Comparison of ENCODE assay signal across 16 cellular contexts in the genomic region with DNA sequence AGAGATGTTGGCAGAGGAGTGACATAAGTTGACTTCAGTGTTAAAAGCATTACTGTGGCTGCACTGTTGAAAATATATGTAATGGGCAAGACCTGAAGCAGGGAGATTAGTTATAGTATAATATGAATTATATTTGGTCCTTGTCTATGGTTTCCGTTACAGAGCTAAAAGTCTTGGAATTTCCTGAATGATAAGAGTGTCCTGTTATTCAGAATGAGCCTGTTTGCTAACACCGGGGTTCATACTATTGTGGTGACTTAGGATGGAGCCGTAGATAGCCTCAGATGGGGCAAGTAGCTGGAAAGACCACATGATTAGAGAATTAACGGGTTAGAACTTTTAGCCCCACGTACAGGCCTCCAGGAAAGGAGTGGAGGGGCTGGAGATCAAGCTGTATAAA. TPM values are rescaled to one million over a fixed set of nuclear protein-coding genes. Genes with fewer than 3 reads are reported as not detected.
DNase-seq lines count a peak whose midpoint lies in the region; ATAC-seq and TF ChIP-seq lines count a peak whose summit lies in the region.
"Had no signal": no experiment of that assay in that cellular context is flagged by ENCODE, and none has a peak within 500 bp of the region (broad histone marks: within the 10 kb centered on the region; RNA-seq: fewer than 3 reads in every experiment).

No MANE protein-coding gene starts in this region.

- H3K36me3 Mint-ChIP-seq in activated CD4-positive, alpha-beta T cell treated with anti-CD3 and anti-CD28 coated beads, Interleukin-2, amount 10 ng/mL, durations not matched to agents 24 days and 14 days (ENCODE audit: low read depth): peaks cover 40% of the 10 kb centered on the region
- H3K36me3 Mint-ChIP-seq in naive thymus-derived CD4-positive, alpha-beta T cell: peaks cover 18 to 39% (median 25%) of the 10 kb centered on the region in 5 donors

- H3K27me3 Mint-ChIP-seq in activated CD4-positive, alpha-beta T cell treated with anti-CD3 and anti-CD28 coated beads, Interleukin-2, amount 10 ng/mL, durations not matched to agents 24 days and 14 days: no peaks in the 10 kb centered on the region
- no peaks in the 10 kb centered on the region for H3K27me3 Mint-ChIP-seq in naive thymus-derived CD4-positive, alpha-beta T cell

- peaks cover 55% of the 10 kb centered on the region for H3K4me1 ChIP-seq in Loucy (ENCODE audit: insufficient read depth, low read length, poor library complexity, severe bottlenecking)
- H3K4me1 ChIP-seq in naive thymus-derived CD4-positive, alpha-beta T cell (ENCODE audit: control insufficient read depth in 2 of 2, insufficient read depth in 2 of 2, low read length in 2 of 2): peaks cover 15 to 21% of the 10 kb centered on the region in 2 donors

- no peaks in the 10 kb centered on the region for H3K27me3 ChIP-seq in Loucy (ENCODE audit: insufficient read depth, low read length, poor library complexity, severe bottlenecking)
- no peaks in the 10 kb centered on the region for H3K27me3 ChIP-seq in naive thymus-derived CD4-positive, alpha-beta T cell (ENCODE audit: control insufficient read depth in 2 of 2, insufficient read depth in 2 of 2, low read length in 2 of 2)
- H3K27me3 ChIP-seq: BLaER1, MG63 had no signal

- peaks cover 71% of the 10 kb centered on the region for H4K20me1 ChIP-seq in Loucy (ENCODE audit: insufficient read depth, low read length, poor library complexity, severe bottlenecking)

- DNase-seq in activated CD4-positive, alpha-beta T cell treated with anti-CD3 and anti-CD28 coated beads, Interleukin-2, amount 10 ng/mL, durations not matched to agents 24 days and 14 days: no peak
- no peak for DNase-seq in activated CD4-positive, alpha-beta T cell treated with anti-CD3 and anti-CD28 coated beads for 1 hour
- DNase-seq in cardiac fibroblast (ENCODE audit: low read depth in 2 of 2) (peak; percentile 32 to 70), cerebellum (ENCODE audit: low spot score) (no peak), DMS53 treated with DMSO at 0.1 percent for 48 hours (lab: John Stamatoyannopoulos, UW; ENCODE audit: unreplicated experiment) (no peak)
- DNase-seq in naive thymus-derived CD4-positive, alpha-beta T cell: no peak
- DNase-seq: KG1, MG63, NCI-H1092 treated with DMSO at 0.1 percent for 48 hours, NCI-H1694 treated with DMSO at 0.1 percent for 48 hours, NCI-H446, PC-3 had no signal

- TF ChIP-seq CTCF in Loucy (conservative IDR thresholded peaks at IDR 0.05; ENCODE audit: low read length) (no peak), cardiac fibroblast (IDR thresholded peaks at IDR 0.05; ENCODE audit: low read depth, low read length) (no peak)

- H3K9ac ChIP-seq in Loucy (ENCODE audit: low read depth, low read length, poor library complexity, severe bottlenecking): peak overlapping the region; percentile 91
- H3K9ac ChIP-seq: BLaER1 had no signal

- POLR2A ChIA-PET in naive thymus-derived CD4-positive, alpha-beta T cell (lab: Charles Lee): interaction anchor here (1.1 kb wide), 1 partner anchor 110 kb away, joined by 3 read pairs; no protein-coding TSS in a partner anchor

- H3K4me3 ChIP-seq in Loucy (ENCODE audit: low read length, poor library complexity, severe bottlenecking): peak overlapping the region; percentile 94
- no peak overlapping the region for H3K4me3 ChIP-seq in cardiac fibroblast (replicated peaks in 1 of 2; ENCODE audit: low read depth in 2 of 2, low read length in 2 of 2)
- no peak overlapping the region for H3K4me3 ChIP-seq in naive thymus-derived CD4-positive, alpha-beta T cell (ENCODE audit: low read length)
- H3K4me3 ChIP-seq: BLaER1, MG63 had no signal

- no peaks in the 10 kb centered on the region for H3K9me3 ChIP-seq in Loucy (ENCODE audit: insufficient read depth, low read depth, low read length)
- no peaks in the 10 kb centered on the region for H3K9me3 ChIP-seq in naive thymus-derived CD4-positive, alpha-beta T cell (ENCODE audit: control insufficient read depth in 2 of 3, low read length in 3 of 3)
- H3K9me3 ChIP-seq: BLaER1, MG63 had no signal

- ATAC-seq in naive thymus-derived CD4-positive, alpha-beta T cell: no peak
- ATAC-seq in GM21381 (IDR thresholded peaks at IDR 0.05; ENCODE audit: unreplicated experiment): no peak
- ATAC-seq: PC-3 had no signal

- peak overlapping the region; percentile 98 for H3K4me2 ChIP-seq in Loucy (ENCODE audit: low read depth, low read length, poor library complexity, severe bottlenecking)
- H3K4me2 ChIP-seq: BLaER1 had no signal

- H3K9me3 Mint-ChIP-seq in activated CD4-positive, alpha-beta T cell treated with anti-CD3 and anti-CD28 coated beads, Interleukin-2, amount 10 ng/mL, durations not matched to agents 24 days and 14 days: no peaks in the 10 kb centered on the region
- no peaks in the 10 kb centered on the region for H3K9me3 Mint-ChIP-seq in naive thymus-derived CD4-positive, alpha-beta T cell

- H3K36me3 ChIP-seq in Loucy (ENCODE audit: insufficient read depth, low read length): peaks cover 17% of the 10 kb centered on the region
- H3K36me3 ChIP-seq in naive thymus-derived CD4-positive, alpha-beta T cell (ENCODE audit: control insufficient read depth in 2 of 3, insufficient read depth in 3 of 3, low read length in 3 of 3): peaks cover 7 to 18% (median 8%) of the 10 kb centered on the region in 3 experiments

- no peaks in the 10 kb centered on the region for H3K9me2 ChIP-seq in Loucy (replicated peaks; ENCODE audit: low read depth, low read length)

- peaks cover 40% of the 10 kb centered on the region for H3K4me1 Mint-ChIP-seq in activated CD4-positive, alpha-beta T cell treated with anti-CD3 and anti-CD28 coated beads, Interleukin-2, amount 10 ng/mL, durations not matched to agents 24 days and 14 days
- H3K4me1 Mint-ChIP-seq in naive thymus-derived CD4-positive, alpha-beta T cell: peaks cover 35 to 60% (median 45%) of the 10 kb centered on the region in 7 donors

- H3K27ac ChIP-seq in naive thymus-derived CD4-positive, alpha-beta T cell (ENCODE audit: low read depth, low read length): no peak overlapping the region
- H3K27ac ChIP-seq: 22Rv1, BLaER1 had no signal

- no peak overlapping the region for H3K4me3 Mint-ChIP-seq in activated CD4-positive, alpha-beta T cell treated with anti-CD3 and anti-CD28 coated beads, Interleukin-2, amount 10 ng/mL, durations not matched to agents 24 days and 14 days
- peak overlapping the region in 1 of 10 donors; percentile 1 for H3K4me3 Mint-ChIP-seq in naive thymus-derived CD4-positive, alpha-beta T cell

- intact Hi-C loops in activated CD4-positive, alpha-beta T cell treated with anti-CD3 and anti-CD28 coated beads, Interleukin-2, amount 10 ng/mL, durations not matched to agents 24 days and 14 days (cut with micrococcal nuclease): no loop called here
- intact Hi-C loops in naive thymus-derived CD4-positive, alpha-beta T cell (cut with micrococcal nuclease): no loop called here

- peak overlapping the region; percentile 12 for H3K27ac Mint-ChIP-seq in activated CD4-positive, alpha-beta T cell treated with anti-CD3 and anti-CD28 coated beads, Interleukin-2, amount 10 ng/mL, durations not matched to agents 24 days and 14 days
- peak overlapping the region in 6 of 9 donors; percentile 20 to 41 (median 22) for H3K27ac Mint-ChIP-seq in naive thymus-derived CD4-positive, alpha-beta T cell

- H2AFZ ChIP-seq in Loucy (ENCODE audit: low read length): no peak overlapping the region

- H3F3A ChIP-seq in Loucy (ENCODE audit: low read depth): no peaks in the 10 kb centered on the region; the same call in 1 of the 2 replicates

- peaks cover 96% of the 10 kb centered on the region for H3K79me2 ChIP-seq in Loucy (ENCODE audit: insufficient read depth, low read length)

- CTCF ChIA-PET in naive thymus-derived CD4-positive, alpha-beta T cell (lab: Charles Lee): no interaction called here

RNA-seq across cellular contexts. Expression of gene USPL1, which starts 5.7 kb away (rescaled TPM):
- total RNA-seq in activated CD4-positive, alpha-beta T cell treated with anti-CD3 and anti-CD28 coated beads, Interleukin-2, amount 10 ng/mL, durations not matched to agents 24 days and 14 days: 16.2 and 18.7 TPM in 2 replicates
- total RNA-seq in naive thymus-derived CD4-positive, alpha-beta T cell: 10 to 100 TPM; 22.4 to 34.7 (median 30.4) TPM
- polyA plus RNA-seq in naive thymus-derived CD4-positive, alpha-beta T cell: 10 to 100 TPM; 17.4 to 21.9 TPM
- total RNA-seq in cerebellum: 28.3 TPM

Comparison
In these comparisons a context has a peak if more than half of its experiments do, and no peak if none do; other contexts are left out.
1. DNase-seq: peak in cardiac fibroblast (2 of 2); none in activated CD4-positive, alpha-beta T cell treated with anti-CD3 and anti-CD28 coated beads, Interleukin-2, amount 10 ng/mL, durations not matched to agents 24 days and 14 days (single experiment), activated CD4-positive, alpha-beta T cell treated with anti-CD3 and anti-CD28 coated beads for 1 hour (single experiment), naive thymus-derived CD4-positive, alpha-beta T cell (0 of 9), cerebellum (single experiment) and DMS53 treated with DMSO at 0.1 percent for 48 hours (single experiment).